19 cellular contexts compared by ENCODE assay signal in genomic region chr2:219214141-219214540, GRCh38. TPM values are rescaled to one million over a fixed set of nuclear protein-coding genes. Genes with fewer than 3 reads are reported as not detected.
DNase-seq lines count a peak whose midpoint lies in the region; ATAC-seq and TF ChIP-seq lines count a peak whose summit lies in the region.
"Had no signal": no experiment of that assay in that cellular context is flagged by ENCODE, and none has a peak within 500 bp of the region (broad histone marks: within the 10 kb centered on the region; RNA-seq: fewer than 3 reads in every experiment).

No MANE protein-coding gene starts in this region.

- POLR2A ChIA-PET in activated naive CD8-positive, alpha-beta T cell treated with anti-CD3 and anti-CD28 coated beads, Interleukin-2, amount 10 ng/mL, durations not matched to agents 7 days and 5 days (lab: Charles Lee), result interaction anchor here (1.4 kb wide), 1 partner anchor 39 kb away, joined by 5 read pairs; no protein-coding TSS in a partner anchor

- H3K36me3 Mint-ChIP-seq in activated naive CD8-positive, alpha-beta T cell treated with anti-CD3 and anti-CD28 coated beads, Interleukin-2, amount 10 ng/mL, durations not matched to agents 7 days and 5 days, result peaks cover 17% of the 10 kb centered on the region
- peaks cover 33% of the 10 kb centered on the region for H3K36me3 Mint-ChIP-seq in activated naive CD8-positive, alpha-beta T cell treated with anti-CD3 and anti-CD28 coated beads for 36 hours
- peaks cover 96% of the 10 kb centered on the region for H3K36me3 Mint-ChIP-seq in activated T-helper 17 cell treated with anti-CD3 and anti-CD28 coated beads, Interleukin-2, amount 50 U/mL, for 72 hours (ENCODE audit: low read depth)
- H3K36me3 Mint-ChIP-seq in neural crest cell (ENCODE audit: low read depth), result peaks cover 2% of the 10 kb centered on the region
- H3K36me3 Mint-ChIP-seq in stimulated activated naive B cell treated with anti-CD40 and anti-IgM and Interleukin-4, amounts not matched to agents 10 μg/mL and 1 μg/mL and 100 μg/mL, for 72 hours, result peaks cover 45% of the 10 kb centered on the region in 2 donors

- peak overlapping the region; percentile 28 for H3K27ac Mint-ChIP-seq in activated naive CD8-positive, alpha-beta T cell treated with anti-CD3 and anti-CD28 coated beads, Interleukin-2, amount 10 ng/mL, durations not matched to agents 7 days and 5 days
- no peak overlapping the region for H3K27ac Mint-ChIP-seq in activated naive CD8-positive, alpha-beta T cell treated with anti-CD3 and anti-CD28 coated beads for 36 hours
- peak overlapping the region; percentile 23 for H3K27ac Mint-ChIP-seq in activated T-helper 17 cell treated with anti-CD3 and anti-CD28 coated beads, Interleukin-2, amount 50 U/mL, for 72 hours
- no peak overlapping the region for H3K27ac Mint-ChIP-seq in neural crest cell (ENCODE audit: unreplicated experiment)
- H3K27ac Mint-ChIP-seq in stimulated activated naive B cell treated with anti-CD40 and anti-IgM and Interleukin-4, amounts not matched to agents 10 μg/mL and 1 μg/mL and 100 μg/mL, for 72 hours, result peak overlapping the region; percentile 6
- H3K27ac Mint-ChIP-seq: HFFc6 had no signal

- no peaks in the 10 kb centered on the region for H3K27me3 Mint-ChIP-seq in activated naive CD8-positive, alpha-beta T cell treated with anti-CD3 and anti-CD28 coated beads, Interleukin-2, amount 10 ng/mL, durations not matched to agents 7 days and 5 days
- no peaks in the 10 kb centered on the region for H3K27me3 Mint-ChIP-seq in activated naive CD8-positive, alpha-beta T cell treated with anti-CD3 and anti-CD28 coated beads for 36 hours
- H3K27me3 Mint-ChIP-seq in activated T-helper 17 cell treated with anti-CD3 and anti-CD28 coated beads, Interleukin-2, amount 50 U/mL, for 72 hours, result no peaks in the 10 kb centered on the region
- no peaks in the 10 kb centered on the region for H3K27me3 Mint-ChIP-seq in neural crest cell (ENCODE audit: low read depth)
- H3K27me3 Mint-ChIP-seq in stimulated activated naive B cell treated with anti-CD40 and anti-IgM and Interleukin-4, amounts not matched to agents 10 μg/mL and 1 μg/mL and 100 μg/mL, for 72 hours, result no peaks in the 10 kb centered on the region
- H3K27me3 Mint-ChIP-seq: CD4-positive, CD25-positive, alpha-beta regulatory T cell had no signal

- no peak for TF ChIP-seq CTCF in neural crest cell (conservative IDR thresholded peaks at IDR 0.05)

- H3K4me1 Mint-ChIP-seq in activated naive CD8-positive, alpha-beta T cell treated with anti-CD3 and anti-CD28 coated beads, Interleukin-2, amount 10 ng/mL, durations not matched to agents 7 days and 5 days, result peaks cover 37% of the 10 kb centered on the region
- peaks cover 34% of the 10 kb centered on the region for H3K4me1 Mint-ChIP-seq in activated naive CD8-positive, alpha-beta T cell treated with anti-CD3 and anti-CD28 coated beads for 36 hours
- peaks cover 13% of the 10 kb centered on the region for H3K4me1 Mint-ChIP-seq in activated T-helper 17 cell treated with anti-CD3 and anti-CD28 coated beads, Interleukin-2, amount 50 U/mL, for 72 hours
- H3K4me1 Mint-ChIP-seq in neural crest cell, result peaks cover 17% of the 10 kb centered on the region
- H3K4me1 Mint-ChIP-seq in stimulated activated naive B cell treated with anti-CD40 and anti-IgM and Interleukin-4, amounts not matched to agents 10 μg/mL and 1 μg/mL and 100 μg/mL, for 72 hours, result peaks cover 21 to 44% of the 10 kb centered on the region in 2 donors

- H3K9me3 Mint-ChIP-seq in activated naive CD8-positive, alpha-beta T cell treated with anti-CD3 and anti-CD28 coated beads, Interleukin-2, amount 10 ng/mL, durations not matched to agents 7 days and 5 days, result no peaks in the 10 kb centered on the region
- H3K9me3 Mint-ChIP-seq in activated naive CD8-positive, alpha-beta T cell treated with anti-CD3 and anti-CD28 coated beads for 36 hours, result no peaks in the 10 kb centered on the region
- no peaks in the 10 kb centered on the region for H3K9me3 Mint-ChIP-seq in activated T-helper 17 cell treated with anti-CD3 and anti-CD28 coated beads, Interleukin-2, amount 50 U/mL, for 72 hours
- no peaks in the 10 kb centered on the region for H3K9me3 Mint-ChIP-seq in neural crest cell
- H3K9me3 Mint-ChIP-seq in stimulated activated naive B cell treated with anti-CD40 and anti-IgM and Interleukin-4, amounts not matched to agents 10 μg/mL and 1 μg/mL and 100 μg/mL, for 72 hours, result no peaks in the 10 kb centered on the region
- H3K9me3 Mint-ChIP-seq: HFFc6 had no signal

- no peak for DNase-seq in activated naive CD8-positive, alpha-beta T cell treated with anti-CD3 and anti-CD28 coated beads, Interleukin-2, amount 10 ng/mL, durations not matched to agents 7 days and 5 days
- no peak for DNase-seq in activated naive CD8-positive, alpha-beta T cell treated with anti-CD3 and anti-CD28 coated beads for 36 hours
- DNase-seq in neural crest cell (ENCODE audit: low read depth, low spot score) (no peak), iPS-NIHi11 (ENCODE audit: low spot score) (no peak), ureter (ENCODE audit: low spot score) (no peak)
- DNase-seq in stimulated activated naive B cell treated with anti-CD40 and anti-IgM and Interleukin-4, amounts not matched to agents 10 μg/mL and 1 μg/mL and 100 μg/mL, for 72 hours, result no peak
- DNase-seq: CD4-positive, CD25-positive, alpha-beta regulatory T cell; DMS79 treated with DMSO at 0.1 percent for 48 hours; H7; HFFc6; NCI-H1092; NCI-H146; NCI-H226; NCI-H510A treated with DMSO at 0.1 percent for 48 hours; NCI-H748 treated with DMSO at 0.1 percent for 48 hours; PC-9; SIG-M5 had no signal

- no peak for ATAC-seq in activated naive CD8-positive, alpha-beta T cell treated with anti-CD3 and anti-CD28 coated beads, Interleukin-2, amount 10 ng/mL, durations not matched to agents 7 days and 5 days (ENCODE audit: low read depth)
- no peak for ATAC-seq in activated T-helper 17 cell treated with anti-CD3 and anti-CD28 coated beads, Interleukin-2, amount 50 U/mL, for 72 hours (replicated peaks)
- no peak for ATAC-seq in stimulated activated naive B cell treated with anti-CD40 and anti-IgM and Interleukin-4, amounts not matched to agents 10 μg/mL and 1 μg/mL and 100 μg/mL, for 72 hours (replicated peaks)
- ATAC-seq: K562 had no signal

- H3K4me3 Mint-ChIP-seq in activated naive CD8-positive, alpha-beta T cell treated with anti-CD3 and anti-CD28 coated beads, Interleukin-2, amount 10 ng/mL, durations not matched to agents 7 days and 5 days, result no peak overlapping the region
- H3K4me3 Mint-ChIP-seq in activated naive CD8-positive, alpha-beta T cell treated with anti-CD3 and anti-CD28 coated beads for 36 hours, result no peak overlapping the region
- no peak overlapping the region for H3K4me3 Mint-ChIP-seq in activated T-helper 17 cell treated with anti-CD3 and anti-CD28 coated beads, Interleukin-2, amount 50 U/mL, for 72 hours
- peak overlapping the region; percentile 15 for H3K4me3 Mint-ChIP-seq in neural crest cell
- H3K4me3 Mint-ChIP-seq in stimulated activated naive B cell treated with anti-CD40 and anti-IgM and Interleukin-4, amounts not matched to agents 10 μg/mL and 1 μg/mL and 100 μg/mL, for 72 hours, result no peak overlapping the region
- H3K4me3 Mint-ChIP-seq: CD4-positive, CD25-positive, alpha-beta regulatory T cell; HFFc6 had no signal

RNA-seq across cellular contexts. Expression of gene ABCB6, which starts 4.6 kb away (rescaled TPM):
- 10 to 100 TPM; 13.1 to 14.3 TPM for total RNA-seq in activated naive CD8-positive, alpha-beta T cell treated with anti-CD3 and anti-CD28 coated beads, Interleukin-2, amount 10 ng/mL, durations not matched to agents 7 days and 5 days
- total RNA-seq in activated naive CD8-positive, alpha-beta T cell treated with anti-CD3 and anti-CD28 coated beads for 36 hours, result 10 to 100 TPM; 20.4 to 21.3 TPM
- 10 to 100 TPM; 29.7 to 94.1 TPM for total RNA-seq in activated T-helper 17 cell treated with anti-CD3 and anti-CD28 coated beads, Interleukin-2, amount 50 U/mL, for 72 hours
- total RNA-seq in neural crest cell, result 35.9 and 39.1 TPM in 2 replicates
- total RNA-seq in ureter, result 36.1 TPM

RNA-seq across cellular contexts. Expression of gene ZFAND2B, which starts 7.6 kb away (rescaled TPM):
- 10 to 100 TPM; 68.1 to 69.8 TPM for total RNA-seq in activated naive CD8-positive, alpha-beta T cell treated with anti-CD3 and anti-CD28 coated beads, Interleukin-2, amount 10 ng/mL, durations not matched to agents 7 days and 5 days
- total RNA-seq in activated naive CD8-positive, alpha-beta T cell treated with anti-CD3 and anti-CD28 coated beads for 36 hours, result 10 to 100 TPM; 22.8 to 27.2 TPM
- total RNA-seq in activated T-helper 17 cell treated with anti-CD3 and anti-CD28 coated beads, Interleukin-2, amount 50 U/mL, for 72 hours, result 10 to 100 TPM; 27.9 to 29.8 TPM
- total RNA-seq in neural crest cell, result 26.6 and 30.1 TPM in 2 replicates
- 28.7 TPM for total RNA-seq in ureter

RNA-seq across cellular contexts. Expression of gene ATG9A, which starts 15.3 kb away (rescaled TPM):
- total RNA-seq in activated naive CD8-positive, alpha-beta T cell treated with anti-CD3 and anti-CD28 coated beads, Interleukin-2, amount 10 ng/mL, durations not matched to agents 7 days and 5 days, result 10 to 100 TPM; 56.0 to 62.1 TPM
- 10 to 100 TPM; 47.1 to 55.0 TPM for total RNA-seq in activated naive CD8-positive, alpha-beta T cell treated with anti-CD3 and anti-CD28 coated beads for 36 hours
- 10 to 100 TPM; 46.6 to 81.3 TPM for total RNA-seq in activated T-helper 17 cell treated with anti-CD3 and anti-CD28 coated beads, Interleukin-2, amount 50 U/mL, for 72 hours
- total RNA-seq in neural crest cell (41.2 and 42.0 TPM in 2 replicates), ureter (31.6 TPM)

RNA-seq across cellular contexts. Expression of gene ANKZF1, which starts 15.5 kb away (rescaled TPM):
- total RNA-seq in activated naive CD8-positive, alpha-beta T cell treated with anti-CD3 and anti-CD28 coated beads, Interleukin-2, amount 10 ng/mL, durations not matched to agents 7 days and 5 days, result 100 to 1,000 TPM; 170 to 177 TPM
- total RNA-seq in activated naive CD8-positive, alpha-beta T cell treated with anti-CD3 and anti-CD28 coated beads for 36 hours, result 100 to 1,000 TPM; 102 to 114 TPM
- 100 to 1,000 TPM; 109 to 367 TPM for total RNA-seq in activated T-helper 17 cell treated with anti-CD3 and anti-CD28 coated beads, Interleukin-2, amount 50 U/mL, for 72 hours
- total RNA-seq in neural crest cell, result 36.4 and 40.3 TPM in 2 replicates
- 73.1 TPM for total RNA-seq in ureter

RNA-seq across cellular contexts. Expression of gene GLB1L, which starts 31.1 kb away (rescaled TPM):
- 1 to 10 TPM; 3.3 to 4.1 TPM for total RNA-seq in activated naive CD8-positive, alpha-beta T cell treated with anti-CD3 and anti-CD28 coated beads, Interleukin-2, amount 10 ng/mL, durations not matched to agents 7 days and 5 days
- 1 to 10 TPM; 1.6 to 3.0 TPM for total RNA-seq in activated naive CD8-positive, alpha-beta T cell treated with anti-CD3 and anti-CD28 coated beads for 36 hours
- total RNA-seq in activated T-helper 17 cell treated with anti-CD3 and anti-CD28 coated beads, Interleukin-2, amount 50 U/mL, for 72 hours, result 1 to 10 TPM; 2.8 to 5.3 TPM
- 11.2 and 12.7 TPM in 2 replicates for total RNA-seq in neural crest cell
- total RNA-seq in ureter, result 9.9 TPM

Comparison
In these comparisons a context has a peak if more than half of its experiments do, and no peak if none do; other contexts are left out.
1. H3K27ac Mint-ChIP-seq: peak in activated naive CD8-positive, alpha-beta T cell treated with anti-CD3 and anti-CD28 coated beads, Interleukin-2, amount 10 ng/mL, durations not matched to agents 7 days and 5 days (single experiment), activated T-helper 17 cell treated with anti-CD3 and anti-CD28 coated beads, Interleukin-2, amount 50 U/mL, for 72 hours (single experiment) and stimulated activated naive B cell treated with anti-CD40 and anti-IgM and Interleukin-4, amounts not matched to agents 10 μg/mL and 1 μg/mL and 100 μg/mL, for 72 hours (single experiment); none in activated naive CD8-positive, alpha-beta T cell treated with anti-CD3 and anti-CD28 coated beads for 36 hours (single experiment) and neural crest cell (single experiment).